12 cellular contexts compared by ENCODE assay signal in genomic region chr3:163043074-163043473, GRCh38.
A peak's percentile ranks its signal among the peaks of the same experiment; 100 is the strongest.
DNase-seq lines count a peak whose midpoint lies in the region; ATAC-seq, FAIRE-seq and TF ChIP-seq lines count a peak whose summit lies in the region.
"Had no signal": no experiment of that assay in that cellular context is flagged by ENCODE, and none has a peak within 500 bp of the region (broad histone marks: within the 10 kb centered on the region; RNA-seq: fewer than 3 reads in every experiment).

No MANE protein-coding gene starts in this region.

- peak in 1 of 2 donors; percentile 32 for DNase-seq in cardiac muscle cell (ENCODE audit: low read depth in 1 of 2, low spot score in 1 of 2)
- DNase-seq in left cardiac atrium = no peak
- DNase-seq in PC-9 = no peak
- peak; percentile 4 for DNase-seq in fibroblast of the aortic adventitia (ENCODE audit: low read depth)
- peak; percentile 4 for DNase-seq in urothelium cell line (ENCODE audit: low spot score)
- no peak for DNase-seq in activated naive CD4-positive, alpha-beta T cell treated with anti-CD3 and anti-CD28 coated beads, Interleukin-2, amount 50 U/mL, for 16 hours
- DNase-seq in pancreas = no peak
- no peak for DNase-seq in SW 1271 (lab: John Stamatoyannopoulos, UW)
- DNase-seq: amygdala had no signal

- ATAC-seq in left cardiac atrium (no peak), pancreas (no peak)

- H3K9me3 ChIP-seq in cardiac muscle cell (ENCODE audit: low read depth) = no peaks in the 10 kb centered on the region
- H3K9me3 ChIP-seq in PC-9 (ENCODE audit: insufficient read depth, low read depth) = no peaks in the 10 kb centered on the region
- no peaks in the 10 kb centered on the region for H3K9me3 ChIP-seq in pancreas

- H3K36me3 ChIP-seq in cardiac muscle cell (no peaks in the 10 kb centered on the region), PC-9 (ENCODE audit: low read depth) (no peaks in the 10 kb centered on the region), pancreas (no peaks in the 10 kb centered on the region)
- H3K36me3 ChIP-seq: BLaER1 had no signal

- POLR2A ChIA-PET in PC-9 (lab: Charles Lee; ENCODE audit: unreplicated experiment) = no interaction called here

- no peaks in the 10 kb centered on the region for H4K20me1 ChIP-seq in PC-9 (ENCODE audit: insufficient read depth)
- H4K20me1 ChIP-seq: BLaER1 had no signal

- intact Hi-C loops in left cardiac atrium (cut with DNase I) = no loop called here
- intact Hi-C loops in PC-9 (cut with micrococcal nuclease; ENCODE audit: unreplicated experiment) = loop anchor here (5.0 to 10.0 kb wide), 2 partner anchors 758 to 1191 kb away; no protein-coding TSS in a partner anchor
- intact Hi-C loops in pancreas (cut with DNase I) = no loop called here

- H3K27me3 ChIP-seq in cardiac muscle cell (no peaks in the 10 kb centered on the region), PC-9 (ENCODE audit: insufficient read depth, low read depth) (no peaks in the 10 kb centered on the region), pancreas (no peaks in the 10 kb centered on the region)
- H3K27me3 ChIP-seq: BLaER1 had no signal

- BruUV-seq in PC-9 (replicated peaks; lab: Mats Ljungman, UMichigan) = no TSS peak

- no peak overlapping the region for H2AFZ ChIP-seq in PC-9

- H3K4me2 ChIP-seq in PC-9 = no peak overlapping the region
- H3K4me2 ChIP-seq: BLaER1 had no signal

- H3K9me2 ChIP-seq in PC-9 (ENCODE audit: insufficient read depth) = no peaks in the 10 kb centered on the region

- no peaks in the 10 kb centered on the region for H3K79me2 ChIP-seq in PC-9 (ENCODE audit: low read depth)

- CTCF ChIA-PET in PC-9 (lab: Charles Lee) = no interaction called here

- H3K27ac ChIP-seq in cardiac muscle cell (no peak overlapping the region), PC-9 (no peak overlapping the region), pancreas (no peak overlapping the region)
- H3K27ac ChIP-seq: BLaER1, epithelial cell of prostate had no signal

- TF ChIP-seq CTCF in cardiac muscle cell (IDR thresholded peaks at IDR 0.05; ENCODE audit: low read depth, low read length) = peak; percentile 38
- peak; percentile 51 for TF ChIP-seq CTCF in PC-9 (conservative IDR thresholded peaks at IDR 0.05)
- peak; percentile 15 for TF ChIP-seq CTCF in fibroblast of the aortic adventitia (IDR thresholded peaks at IDR 0.05; ENCODE audit: insufficient read depth, low read length)
- no peak for TF ChIP-seq CTCF in pancreas (IDR thresholded peaks at IDR 0.05)

- FAIRE-seq in urothelium cell line (lab: Jason Lieb, UNC) = no peak
- FAIRE-seq in pancreas (lab: Jason Lieb, UNC) = no peak
- FAIRE-seq: islet of Langerhans had no signal

- WGBS in pancreas, 2 donors = 20 to 33% methylated on average over 3 of the region's 3 CpGs

- H3K4me3 ChIP-seq in cardiac muscle cell (no peak overlapping the region), PC-9 (no peak overlapping the region), fibroblast of the aortic adventitia (ENCODE audit: low read depth, low read length) (no peak overlapping the region), pancreas (no peak overlapping the region)
- H3K4me3 ChIP-seq: BLaER1 had no signal

- H3K4me1 ChIP-seq in cardiac muscle cell (ENCODE audit: low read depth) (no peaks in the 10 kb centered on the region), PC-9 (replicated peaks; ENCODE audit: insufficient read depth) (no peaks in the 10 kb centered on the region), pancreas (no peaks in the 10 kb centered on the region)

- no peaks in the 10 kb centered on the region for H3F3A ChIP-seq in PC-9 (ENCODE audit: insufficient read depth, low read depth)

Comparison
In these comparisons a context has a peak if more than half of its experiments do, and no peak if none do; other contexts are left out.
1. DNase-seq: peak in fibroblast of the aortic adventitia (single experiment) and urothelium cell line (single experiment); none in left cardiac atrium (single experiment), PC-9 (0 of 2), activated naive CD4-positive, alpha-beta T cell treated with anti-CD3 and anti-CD28 coated beads, Interleukin-2, amount 50 U/mL, for 16 hours (single experiment), pancreas (0 of 6) and SW 1271 (0 of 2).
2. CTCF ChIP-seq: peak in cardiac muscle cell (single experiment), PC-9 (single experiment) and fibroblast of the aortic adventitia (single experiment); none in pancreas (0 of 4).